In genomic region chr9:76372345-76372744, GRCh38 we compare ENCODE assay signal across 24 cellular contexts. TPM values are rescaled to one million over a fixed set of nuclear protein-coding genes. Genes with fewer than 3 reads are reported as not detected.
DNase-seq lines count a peak whose midpoint lies in the region; ATAC-seq and TF ChIP-seq lines count a peak whose summit lies in the region.
"Had no signal": no experiment of that assay in that cellular context is flagged by ENCODE, and none has a peak within 500 bp of the region (broad histone marks: within the 10 kb centered on the region; RNA-seq: fewer than 3 reads in every experiment).

No MANE protein-coding gene starts in this region.

- peaks cover 11% of the 10 kb centered on the region; the same call in 1 of the 2 replicates for H3F3A ChIP-seq in OCI-LY1 (ENCODE audit: insufficient read depth, low read length)

- no peaks in the 10 kb centered on the region for H4K20me1 ChIP-seq in OCI-LY1 (ENCODE audit: insufficient read depth, low read length)

- peak overlapping the region; percentile 21 for H3K27ac ChIP-seq in AG04450 (ENCODE audit: low read depth, low read length)
- H3K27ac ChIP-seq in OCI-LY1 (ENCODE audit: low read depth, low read length, poor library complexity, severe bottlenecking), result peak overlapping the region; percentile 84
- H3K27ac ChIP-seq in muscle layer of duodenum (ENCODE audit: low read length), result peak overlapping the region; percentile 5
- H3K27ac ChIP-seq: dorsolateral prefrontal cortex had no signal

- H3K9me3 Mint-ChIP-seq in chondrocyte (ENCODE audit: low read depth), result no peaks in the 10 kb centered on the region
- H3K9me3 Mint-ChIP-seq: activated naive CD4-positive, alpha-beta T cell treated with anti-CD3 and anti-CD28 coated beads for 36 hours; natural killer cell had no signal

- no peak for ATAC-seq in GM21786 (IDR thresholded peaks at IDR 0.05; ENCODE audit: unreplicated experiment)
- ATAC-seq in HG03342 (IDR thresholded peaks at IDR 0.05; ENCODE audit: unreplicated experiment), result no peak
- no peak for ATAC-seq in HG02840 (IDR thresholded peaks at IDR 0.05; ENCODE audit: low FRiP score, unreplicated experiment)
- ATAC-seq in left colon, result no peak
- ATAC-seq: activated T-cell treated with anti-CD3 and anti-CD28 coated beads, Interleukin-2, amount 50 U/mL, for 72 hours; HCT116; natural killer cell; SK-N-SH treated with all-trans-retinoic acid at 6 μM for 48 hours had no signal

- no peak overlapping the region for H3K4me3 Mint-ChIP-seq in chondrocyte (ENCODE audit: unreplicated experiment)
- H3K4me3 Mint-ChIP-seq: activated naive CD4-positive, alpha-beta T cell treated with anti-CD3 and anti-CD28 coated beads for 36 hours; activated T-cell treated with anti-CD3 and anti-CD28 coated beads, Interleukin-2, amount 50 U/mL, for 72 hours; CD4-positive, CD25-positive, alpha-beta regulatory T cell; natural killer cell had no signal

- H3K9me2 ChIP-seq in OCI-LY1 (ENCODE audit: low read depth, low read length), result no peaks in the 10 kb centered on the region

- POLR2A ChIA-PET in AG04450 (lab: Yijun Ruan, JAX), result interaction anchor here (1.5 kb wide), 1 partner anchor 22 kb away, joined by 6 read pairs; the partner anchor contains the start of gene RFK

- H3K4me3 ChIP-seq in AG04450 (ENCODE audit: low read depth, low read length) (no peak overlapping the region), OCI-LY1 (ENCODE audit: low read depth, low read length, poor library complexity, severe bottlenecking) (no peak overlapping the region), muscle layer of duodenum (ENCODE audit: low read depth in 1 of 2, low read length in 2 of 2) (no peak overlapping the region)
- H3K4me3 ChIP-seq: dorsolateral prefrontal cortex had no signal

- peaks cover 34% of the 10 kb centered on the region for H3K4me1 Mint-ChIP-seq in chondrocyte (ENCODE audit: low read depth)
- H3K4me1 Mint-ChIP-seq: CD4-positive, CD25-positive, alpha-beta regulatory T cell; natural killer cell had no signal

- H3K9ac ChIP-seq in OCI-LY1 (ENCODE audit: low read length), result peak overlapping the region; percentile 48

- no peaks in the 10 kb centered on the region for H3K79me2 ChIP-seq in OCI-LY1 (ENCODE audit: insufficient read depth, low read length)

- DNase-seq in AG04450 (ENCODE audit: low read depth, low spot score) (no peak), chondrocyte (ENCODE audit: low spot score) (no peak), left colon (no peak)
- DNase-seq: activated CD4-positive, alpha-beta T cell treated with anti-CD3 and anti-CD28 coated beads for 48 hours; activated naive CD4-positive, alpha-beta T cell treated with anti-CD3 and anti-CD28 coated beads for 36 hours; activated T-cell treated with anti-CD3 and anti-CD28 coated beads, Interleukin-2, amount 50 U/mL, for 72 hours; CD4-positive, CD25-positive, alpha-beta regulatory T cell; DMS 273 treated with DMSO at 0.1 percent for 48 hours; dorsolateral prefrontal cortex; MM.1S; natural killer cell; NCI-H146; NCI-H510A; RPMI8226; stimulated activated CD4-positive, alpha-beta T cell treated with anti-CD3 and anti-CD28 coated beads, Interleukin-12 subunit alpha, Interleukin-12 subunit beta, amount 100 ng/mL, for 4 hours; stimulated activated CD4-positive, alpha-beta T cell treated with anti-CD3 and anti-CD28 coated beads, Interleukin-4, amount 100 ng/mL, for 24 hours; stimulated activated naive CD4-positive, alpha-beta T cell had no signal

- H3K27ac Mint-ChIP-seq in chondrocyte (ENCODE audit: unreplicated experiment), result peak overlapping the region; percentile 80
- H3K27ac Mint-ChIP-seq: activated naive CD4-positive, alpha-beta T cell treated with anti-CD3 and anti-CD28 coated beads for 36 hours; activated T-cell treated with anti-CD3 and anti-CD28 coated beads, Interleukin-2, amount 50 U/mL, for 72 hours; CD4-positive, CD25-positive, alpha-beta regulatory T cell; natural killer cell had no signal

- TF ChIP-seq CTCF in AG04450 (IDR thresholded peaks at IDR 0.05; ENCODE audit: low read depth, low read length), result no peak
- TF ChIP-seq CTCF in OCI-LY1 (IDR thresholded peaks at IDR 0.05; ENCODE audit: low read length), result no peak
- no peak for TF ChIP-seq CTCF in chondrocyte (IDR thresholded peaks at IDR 0.05)

- H3K27me3 ChIP-seq in AG04450 (ENCODE audit: control insufficient read depth, insufficient read depth, low read length) (no peaks in the 10 kb centered on the region), OCI-LY1 (ENCODE audit: insufficient read depth, low read length) (no peaks in the 10 kb centered on the region), muscle layer of duodenum (ENCODE audit: low read depth, low read length) (no peaks in the 10 kb centered on the region)
- H3K27me3 ChIP-seq: dorsolateral prefrontal cortex had no signal

- CTCF ChIA-PET in AG04450 (lab: Charles Lee), result interaction anchor here (0.8 to 1.0 kb wide), 2 partner anchors 22 to 286 kb away, joined by 3 to 6 read pairs; partner anchors contain the start of gene RFK

- H3K36me3 Mint-ChIP-seq in chondrocyte (ENCODE audit: low read depth), result no peaks in the 10 kb centered on the region
- H3K36me3 Mint-ChIP-seq: natural killer cell had no signal

- peak overlapping the region; percentile 46; the same call in 1 of the 2 replicates for H3K4me2 ChIP-seq in OCI-LY1 (ENCODE audit: low read length)

- no peaks in the 10 kb centered on the region for H3K27me3 Mint-ChIP-seq in chondrocyte (ENCODE audit: low read depth)

- H3K36me3 ChIP-seq in OCI-LY1 (ENCODE audit: insufficient read depth, low read length) (no peaks in the 10 kb centered on the region), muscle layer of duodenum (ENCODE audit: control insufficient read depth in 1 of 2, insufficient read depth in 2 of 2, low read length in 2 of 2) (no peaks in the 10 kb centered on the region)

- no peak overlapping the region for H2AFZ ChIP-seq in OCI-LY1 (ENCODE audit: low read length)

- H3K9me3 ChIP-seq in AG04450 (ENCODE audit: control insufficient read depth, insufficient read depth, low read length), result no peaks in the 10 kb centered on the region
- no peaks in the 10 kb centered on the region for H3K9me3 ChIP-seq in OCI-LY1 (ENCODE audit: low read length)
- no peaks in the 10 kb centered on the region for H3K9me3 ChIP-seq in muscle layer of duodenum (ENCODE audit: control insufficient read depth in 1 of 2, low read length in 2 of 2)

- intact Hi-C loops in left colon (cut with DNase I, micrococcal nuclease), result no loop called here

- H3K4me1 ChIP-seq in OCI-LY1 (ENCODE audit: insufficient read depth, low read length, severe bottlenecking) (peaks cover 57% of the 10 kb centered on the region), muscle layer of duodenum (ENCODE audit: control insufficient read depth in 1 of 2, insufficient read depth in 2 of 2, low read length in 2 of 2) (peaks cover 19 to 38% of the 10 kb centered on the region in 2 donors)

RNA-seq across cellular contexts. Expression of gene RFK, which starts 21.9 kb away (rescaled TPM):
- polyA plus RNA-seq in AG04450 (2011; rRNA removed), result 20.3 and 29.2 TPM in 2 replicates
- polyA minus RNA-seq in AG04450 (2011; rRNA and poly(A)+ RNA removed), result 4.9 and 9.7 TPM in 2 replicates
- total RNA-seq in chondrocyte (14.3 to 18.1 TPM (median 15.6 TPM) in 3 replicates), left colon (10 to 100 TPM; 52.3 to 90.8 TPM)

Comparison
In these comparisons a context has a peak if more than half of its experiments do, and no peak if none do; other contexts are left out.
1. H3K27ac ChIP-seq: peak in every context shown above with its lines; median percentile 84 in OCI-LY1; 21 in AG04450; 5 in muscle layer of duodenum.